Comparison of ENCODE assay signal across 8 cellular contexts in the genomic region with DNA sequence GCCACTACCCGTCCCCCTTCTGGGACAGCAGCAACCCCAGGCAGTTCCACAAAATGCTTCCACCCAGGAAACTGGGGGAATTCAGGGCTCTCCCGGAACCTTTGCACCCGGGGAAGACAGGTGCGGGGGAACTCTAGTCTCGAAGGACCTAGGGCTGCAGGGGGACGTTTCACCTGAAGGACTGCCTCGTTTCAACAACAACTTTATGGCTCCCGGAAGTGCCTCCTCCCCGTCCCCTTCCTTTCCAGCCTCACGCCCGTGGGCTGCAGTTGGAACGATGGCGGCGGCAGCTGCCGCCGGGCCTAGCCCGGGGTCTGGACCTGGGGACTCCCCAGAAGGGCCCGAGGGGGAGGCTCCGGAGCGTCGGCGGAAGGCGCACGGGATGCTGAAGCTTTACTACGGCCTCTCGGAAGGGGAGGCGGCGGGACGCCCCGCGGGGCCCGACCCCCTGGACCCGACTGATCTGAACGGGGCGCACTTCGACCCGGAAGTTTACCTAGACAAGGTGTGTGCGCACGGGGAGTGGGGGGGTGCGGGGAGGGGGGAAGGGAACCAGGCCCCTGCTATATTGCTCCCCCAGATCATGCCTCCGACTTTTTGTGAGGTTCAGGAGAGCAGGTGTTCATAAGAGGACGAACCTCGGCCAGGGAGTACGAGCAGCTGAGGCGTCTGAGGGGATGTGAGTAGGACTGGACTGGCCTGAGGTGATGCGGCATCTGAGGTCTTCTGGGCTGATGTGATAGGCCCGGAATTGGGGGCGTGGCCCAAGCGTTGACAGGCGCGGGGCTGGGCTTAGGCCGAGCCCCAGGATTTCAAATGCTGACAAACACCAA. TPM values are rescaled to one million over a fixed set of nuclear protein-coding genes. Genes with fewer than 3 reads are reported as not detected.
DNase-seq lines count a peak whose midpoint lies in the region; ATAC-seq and TF ChIP-seq lines count a peak whose summit lies in the region.

A gene (plus strand): TSS at position 241 of the 833 bp plus-strand sequence. CDS start 37 bp downstream, at position 278.

- TF ChIP-seq EP300 in transverse colon (IDR thresholded peaks at IDR 0.05; ENCODE audit: low read depth): no peak

- H3K9me3 Mint-ChIP-seq in T-cell: no peaks in the 10 kb centered on the region

- H3K27me3 ChIP-seq in heart left ventricle: no peaks in the 10 kb centered on the region
- no peaks in the 10 kb centered on the region for H3K27me3 ChIP-seq in transverse colon

- H3K9me3 ChIP-seq in heart left ventricle: no peaks in the 10 kb centered on the region
- no peaks in the 10 kb centered on the region for H3K9me3 ChIP-seq in transverse colon

- H3K27ac ChIP-seq in adipose tissue (ENCODE audit: low read depth, low read length) (no peak within 1 kb of the TSS), heart left ventricle (peak within 1 kb of the TSS; percentile 52 to 96 (median 92)), transverse colon (peak within 1 kb of the TSS; percentile 90 to 95 (median 94))

- DNase-seq in GM12865 (ENCODE audit: low read depth) (peak; percentile 95), NCI-H1436 (lab: John Stamatoyannopoulos, UW) (peak; percentile 86), T-cell (peak; percentile 72 to 88 (median 82)), heart left ventricle (peak; percentile 88 to 92 (median 90)), pons (ENCODE audit: low spot score) (peak; percentile 90), transverse colon (peak; percentile 92)

- H3K36me3 ChIP-seq in heart left ventricle: peaks cover 0 to 24% (median 11%) of the 10 kb centered on the region in 9 donors
- peaks cover 0 to 9% (median 0%) of the 10 kb centered on the region in 4 donors for H3K36me3 ChIP-seq in transverse colon

- POLR2A ChIA-PET in T-cell (lab: Charles Lee): interaction anchor here in 1 of 2 donors (0.7 kb wide), 1 partner anchor 26 kb away, joined by 3 read pairs; a partner anchor contains a TSS

- H3K4me3 Mint-ChIP-seq in T-cell: peak within 1 kb of the TSS; percentile 81 to 93 (median 85)

- in situ Hi-C loops in transverse colon (cut with MboI; ENCODE audit: low pct_ligation_motif_present in 1 of 4, low pct_unique_long_range_greater_than_20kb in 1 of 4, low sequenced_read_pairs in 3 of 4): no loop called here

- WGBS in adipose tissue, 3 donors: 0 to 1% (median 0%) methylated on average over 46 to 52 of the region's 52 CpGs
- 0 to 1% (median 1%) methylated on average over 23 to 52 of the region's 52 CpGs for WGBS in heart left ventricle, 4 donors
- 1% methylated on average over 33 of the region's 52 CpGs; no CpG with 5 or more reads in 1 of the 2 donors for WGBS in transverse colon (ENCODE audit: low coverage in 1 of 2), 2 donors

- TF ChIP-seq POLR2A in heart left ventricle (IDR thresholded peaks at IDR 0.05) (peak in 1 of 2 donors; percentile 47), transverse colon (IDR thresholded peaks at IDR 0.05) (peak; percentile 82)

- peaks cover 13 to 24% (median 23%) of the 10 kb centered on the region in 3 donors for H3K4me1 Mint-ChIP-seq in T-cell

- intact Hi-C loops in heart left ventricle (cut with DNase I) (loop anchor here in 4 of 10 donors (1.0 to 5.0 kb wide), 5 partner anchors 12 to 69 kb away; a partner anchor contains a TSS), transverse colon (cut with DNase I; ENCODE audit: low total_unique reads) (no loop called here)

- peak within 1 kb of the TSS; percentile 76 for H3K4me3 ChIP-seq in GM12865 (ENCODE audit: low read depth, low read length)
- H3K4me3 ChIP-seq in heart left ventricle: peak within 1 kb of the TSS; percentile 59 to 91 (median 85)
- H3K4me3 ChIP-seq in transverse colon: peak within 1 kb of the TSS; percentile 71 to 86 (median 79)

- ATAC-seq in HG02759 (IDR thresholded peaks at IDR 0.05; ENCODE audit: unreplicated experiment) (peak; percentile 85), T-cell (replicated peaks in 1 of 4) (peak; percentile 86 to 88 (median 86)), heart left ventricle (peak; percentile 92 to 96 (median 95))

- TF ChIP-seq CTCF in GM12865 (IDR thresholded peaks at IDR 0.05; ENCODE audit: insufficient read depth, low read depth, low read length, missing control alignments) (no peak), heart left ventricle (IDR thresholded peaks at IDR 0.05) (no peak), transverse colon (IDR thresholded peaks at IDR 0.05) (peak in 1 of 5 experiments; percentile 20)

- peaks cover 16% of the 10 kb centered on the region for H3K36me3 Mint-ChIP-seq in T-cell

- no peaks in the 10 kb centered on the region for H3K27me3 Mint-ChIP-seq in T-cell

- peak within 1 kb of the TSS; percentile 92 to 94 for H3K27ac Mint-ChIP-seq in T-cell

- CTCF ChIA-PET in T-cell (lab: Charles Lee): interaction anchor here in 1 of 2 donors (0.6 kb wide), 2 partner anchors 137 to 224 kb away, joined by 3 to 5 read pairs; no protein-coding TSS in a partner anchor

- peaks cover 0 to 25% (median 15%) of the 10 kb centered on the region in 12 donors for H3K4me1 ChIP-seq in heart left ventricle
- H3K4me1 ChIP-seq in transverse colon: peaks cover 8 to 17% (median 14%) of the 10 kb centered on the region in 4 donors

RNA-seq across cellular contexts. Expression of the gene that starts here (rescaled TPM):
- total RNA-seq in T-cell (100 to 1,000 TPM; 210 to 303 (median 263) TPM), heart left ventricle (100 to 1,000 TPM in 6 of 9 donors, 10 to 100 TPM in 3; 78.4 to 165 (median 106) TPM), transverse colon (100 to 1,000 TPM; 252 to 560 (median 437) TPM)
- polyA plus RNA-seq in adipose tissue (100 to 1,000 TPM; 109 to 192 (median 128) TPM), heart left ventricle (10 to 100 TPM; 94.2 to 94.3 TPM)
